In genomic region chr22:28597665-28598064, GRCh38 we compare ENCODE assay signal across 20 cellular contexts.
A peak's percentile ranks its signal among the peaks of the same experiment; 100 is the strongest.
DNase-seq lines count a peak whose midpoint lies in the region; ATAC-seq, FAIRE-seq and TF ChIP-seq lines count a peak whose summit lies in the region.
"Had no signal": no experiment of that assay in that cellular context is flagged by ENCODE, and none has a peak within 500 bp of the region (broad histone marks: within the 10 kb centered on the region; RNA-seq: fewer than 3 reads in every experiment).

No MANE protein-coding gene starts in this region.

- H2BK15ac ChIP-seq in H1 (ENCODE audit: low read length): no peak overlapping the region

- H2AK5ac ChIP-seq in H1 (ENCODE audit: low read depth, low read length): no peak overlapping the region

- H3K9ac ChIP-seq in H1 (replicated peaks in 1 of 4; ENCODE audit: extremely low read depth in 1 of 4, low read depth in 3 of 4, low read length in 3 of 4): no peak overlapping the region

- no peak overlapping the region for H4K5ac ChIP-seq in H1 (ENCODE audit: insufficient read length, low read depth, low read length)

- H3K79me1 ChIP-seq in H1 (ENCODE audit: low read depth, low read length): no peaks in the 10 kb centered on the region

- H4K20me1 ChIP-seq in H1 (replicated peaks in 1 of 2; ENCODE audit: control insufficient read depth in 1 of 2, insufficient read depth in 2 of 2, low read length in 2 of 2): peaks cover 0 to 1% of the 10 kb centered on the region in 2 experiments

- H3K4ac ChIP-seq in H1 (replicated peaks; ENCODE audit: insufficient read length, low read depth, low read length): no peak overlapping the region

- no peak for TF ChIP-seq POLR2A in NB4 (IDR thresholded peaks at IDR 0.05; ENCODE audit: extremely low read depth, insufficient read length)
- TF ChIP-seq POLR2A in H1 (IDR thresholded peaks at IDR 0.05; ENCODE audit: control extremely low read depth in 1 of 2, low read depth in 2 of 2, low read length in 2 of 2): no peak

- WGBS in H1 (ENCODE audit: extremely low coverage in 1 of 2, insufficient coverage in 1 of 2, insufficient read length in 1 of 2, insufficient replicate concordance in 2 of 2, low coverage in 1 of 2, low lambda C conversion rate in 2 of 2, missing lambda C conversion rate in 1 of 2), 2 experiments: 97% methylated on average over 3 of the region's 3 CpGs; no CpG with 5 or more reads in 1 of the 2 experiments

- H2BK120ac ChIP-seq in H1 (replicated peaks; ENCODE audit: low read depth, low read length): no peak overlapping the region

- no peak overlapping the region for H2AFZ ChIP-seq in H1 (ENCODE audit: low read length)

- CTCF ChIA-PET in H1 (lab: Charles Lee; ENCODE audit: partially characterized antibody): no interaction called here

- no peak for FAIRE-seq in H1 (lab: Jason Lieb, UNC)
- FAIRE-seq: GM12891, GM18507 had no signal

- no peaks in the 10 kb centered on the region for H3K36me3 ChIP-seq in H1 (ENCODE audit: control insufficient read depth in 2 of 4, insufficient read depth in 4 of 4, low read length in 3 of 4)

- TF ChIP-seq CTCF in NB4 (IDR thresholded peaks at IDR 0.05; ENCODE audit: low read depth, low read length) (no peak), H1 (IDR thresholded peaks at IDR 0.05; ENCODE audit: control extremely low read depth in 1 of 3, insufficient read depth in 1 of 3, low read depth in 1 of 3, low read length in 3 of 3) (no peak)

- no peak overlapping the region for H2BK12ac ChIP-seq in H1 (ENCODE audit: low read depth, low read length)

- H4K8ac ChIP-seq in H1 (ENCODE audit: extremely low read depth, insufficient read depth, low read length): no peak overlapping the region

- no peaks in the 10 kb centered on the region for H3K23me2 ChIP-seq in H1 (ENCODE audit: low read depth, low read length)

- TF ChIP-seq EP300 in Ishikawa (IDR thresholded peaks at IDR 0.05; ENCODE audit: borderline replicate concordance) (no peak), H1 (IDR thresholded peaks at IDR 0.05; ENCODE audit: borderline replicate concordance in 1 of 2, low read depth in 2 of 2, low read length in 2 of 2) (no peak)

- ATAC-seq in GM21723 (IDR thresholded peaks at IDR 0.05; ENCODE audit: unreplicated experiment): no peak

- H3K27ac ChIP-seq in H1 (ENCODE audit: low read depth, low read length): no peak overlapping the region

- H3K4me2 ChIP-seq in H1 (ENCODE audit: insufficient read depth in 1 of 2, low read depth in 2 of 2, low read length in 2 of 2): no peak overlapping the region

- TF ChIP-seq RAD21 in Ishikawa (IDR thresholded peaks at IDR 0.05; ENCODE audit: low read depth): no peak
- TF ChIP-seq RAD21 in H1 (IDR thresholded peaks at IDR 0.05 in 1 of 2, conservative IDR thresholded peaks at IDR 0.05 in 1 of 2; ENCODE audit: low read depth in 2 of 2, low read length in 2 of 2): no peak

- no peaks in the 10 kb centered on the region for H3K79me2 ChIP-seq in H1 (ENCODE audit: control insufficient read depth in 1 of 2, insufficient read depth in 2 of 2, low read length in 2 of 2)

- DNase-seq in SKM-1 treated with dmso at 0.1 percent for 144 hours (lab: John Stamatoyannopoulos, UW; ENCODE audit: unreplicated experiment) (peak; percentile 12), SKM-1 (lab: John Stamatoyannopoulos, UW; ENCODE audit: unreplicated experiment) (no peak), NB4 (ENCODE audit: low read depth) (peak; percentile 35), H1 (ENCODE audit: low read depth in 1 of 2, low spot score in 2 of 2) (no peak), NCI-H748 (lab: John Stamatoyannopoulos, UW; ENCODE audit: unreplicated experiment) (no peak), LoVo (ENCODE audit: low spot score) (no peak)
- DNase-seq: C1 segment of cervical spinal cord; Calu3; CD4-positive, alpha-beta memory T cell; COR-L47; DMS53; DMS79 treated with DMSO at 0.1 percent for 48 hours; GF-D8; GOT3; H7; HCEC 1CT had no signal

- no peak overlapping the region for H3K23ac ChIP-seq in H1 (ENCODE audit: insufficient read length)

- no peaks in the 10 kb centered on the region for H3K4me1 ChIP-seq in H1 (replicated peaks in 1 of 4; ENCODE audit: control insufficient read depth in 3 of 4, insufficient read depth in 4 of 4, low read length in 3 of 4)

- H3K27me3 ChIP-seq in H1 (replicated peaks in 1 of 4; ENCODE audit: control insufficient read depth in 3 of 4, extremely low read depth in 1 of 4, insufficient read depth in 3 of 4, low read length in 3 of 4): no peaks in the 10 kb centered on the region

- H3K18ac ChIP-seq in H1 (ENCODE audit: extremely low read depth, low read length): no peak overlapping the region

- H3K56ac ChIP-seq in H1 (replicated peaks; ENCODE audit: insufficient read length, low read depth, low read length): no peak overlapping the region

- no peaks in the 10 kb centered on the region for H3K9me3 ChIP-seq in H1 (ENCODE audit: insufficient read depth in 2 of 2, low read depth in 1 of 2, low read length in 1 of 2)

- no peak overlapping the region for H3K14ac ChIP-seq in H1 (ENCODE audit: insufficient read length)

- POLR2A ChIA-PET in H1 (lab: Charles Lee; ENCODE audit: partially characterized antibody): no interaction called here

- no peak overlapping the region for H2BK20ac ChIP-seq in H1 (ENCODE audit: low read length)

- H2BK5ac ChIP-seq in H1 (ENCODE audit: low read depth, low read length): no peak overlapping the region

- H3K4me3 ChIP-seq in NB4 (ENCODE audit: low read depth, low read length) (no peak overlapping the region), H1 (ENCODE audit: extremely low read depth in 1 of 4, insufficient read depth in 2 of 4, low read depth in 3 of 4, low read length in 4 of 4) (no peak overlapping the region)

- H4K91ac ChIP-seq in H1 (replicated peaks; ENCODE audit: insufficient read length, low read length): no peak overlapping the region

TF ChIP-seq in Ishikawa, 13 proteins besides CTCF, POLR2A, EP300 and RAD21:
- TF ChIP-seq CEBPB (IDR thresholded peaks at IDR 0.05) (0 out of 2 replicates have a peak, but pooled peaks have one; percentile 23), YY1 (IDR thresholded peaks at IDR 0.05; ENCODE audit: low read depth) (no peak)

TF ChIP-seq in H1, 55 proteins besides CTCF, POLR2A, EP300 and RAD21:
- TF ChIP-seq SP1 (IDR thresholded peaks at IDR 0.05; ENCODE audit: low read depth, low read length) (no peak), CEBPB (IDR thresholded peaks at IDR 0.05; ENCODE audit: low read depth, low read length) (peak; percentile 56; the same call in 1 of the 2 replicates)

Comparison
In these comparisons a context has a peak if more than half of its experiments do, and no peak if none do; other contexts are left out.
1. DNase-seq: peak in SKM-1 treated with dmso at 0.1 percent for 144 hours (single experiment) and NB4 (single experiment); none in SKM-1 (single experiment), H1 (0 of 2), NCI-H748 (single experiment) and LoVo (single experiment).